ENCODE assay signal across 8 cellular contexts in the genomic region with DNA sequence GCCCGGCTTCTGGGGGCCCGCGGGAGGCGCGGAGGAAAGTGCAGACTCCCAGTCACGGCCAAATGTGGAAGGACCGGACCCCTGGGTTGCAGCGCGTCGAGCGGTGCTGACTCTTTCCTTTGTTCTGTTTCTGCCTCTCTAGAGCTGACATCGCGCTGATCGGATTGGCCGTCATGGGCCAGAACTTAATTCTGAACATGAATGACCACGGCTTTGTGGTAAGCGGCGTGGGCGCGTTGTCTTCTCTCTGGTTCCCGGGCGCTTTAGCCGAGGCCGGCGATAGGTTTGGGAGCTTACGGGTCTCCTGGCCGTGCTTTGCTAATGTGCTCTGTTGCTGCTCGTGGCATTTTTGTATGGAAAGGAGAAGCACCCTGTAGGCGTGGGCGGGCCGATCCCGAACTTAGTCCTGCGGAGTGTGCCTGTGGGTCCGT. TPM values are rescaled to one million over a fixed set of nuclear protein-coding genes. Genes with fewer than 3 reads are reported as not detected.
DNase-seq lines count a peak whose midpoint lies in the region; ATAC-seq and TF ChIP-seq lines count a peak whose summit lies in the region.

No MANE protein-coding gene starts in this region.

- POLR2A ChIA-PET in SK-N-SH (lab: Yijun Ruan, JAX) = interaction anchor here (0.6 to 1.5 kb wide), 7 partner anchors 10 to 893 kb away, joined by 3 to 9 read pairs (median 3); no protein-coding TSS in a partner anchor

- H4K20me1 ChIP-seq in SK-N-SH (ENCODE audit: insufficient read depth) (peaks cover 6% of the 10 kb centered on the region; the same call in 1 of the 2 replicates), OCI-LY1 (ENCODE audit: insufficient read depth, low read length) (no peaks in the 10 kb centered on the region)

- ATAC-seq in SK-N-SH treated with all-trans-retinoic acid at 6 μM for 48 hours (no peak; the same call in 2 of the 3 replicates), HG03565 (IDR thresholded peaks at IDR 0.05; ENCODE audit: unreplicated experiment) (no peak)

- no peak overlapping the region for H2AFZ ChIP-seq in SK-N-SH (ENCODE audit: low read depth)
- no peak overlapping the region for H2AFZ ChIP-seq in OCI-LY1 (ENCODE audit: low read length)

- H3K36me3 ChIP-seq in SK-N-SH (replicated peaks in 1 of 2; ENCODE audit: control insufficient read depth in 1 of 2, insufficient read depth in 2 of 2, low read length in 1 of 2) (peaks cover 14 to 31% of the 10 kb centered on the region in 2 experiments), OCI-LY1 (ENCODE audit: insufficient read depth, low read length) (peaks cover 29% of the 10 kb centered on the region), liver (ENCODE audit: control insufficient read depth in 4 of 4, insufficient read depth in 3 of 4, low read depth in 1 of 4, low read length in 3 of 4) (peaks cover 7 to 17% (median 16%) of the 10 kb centered on the region in 4 donors), stomach (peaks cover 20 to 35% (median 27%) of the 10 kb centered on the region in 4 donors)

- TF ChIP-seq EP300 in SK-N-SH (IDR thresholded peaks at IDR 0.05; ENCODE audit: borderline replicate concordance in 1 of 2, low read depth in 1 of 2, low read length in 1 of 2) = no peak
- no peak for TF ChIP-seq EP300 in stomach (IDR thresholded peaks at IDR 0.05)

- TF ChIP-seq POLR2A in stomach (IDR thresholded peaks at IDR 0.05) = no peak

- TF ChIP-seq CTCF in SK-N-SH (IDR thresholded peaks at IDR 0.05) (no peak), OCI-LY1 (IDR thresholded peaks at IDR 0.05; ENCODE audit: low read length) (no peak), liver (IDR thresholded peaks at IDR 0.05; ENCODE audit: low read depth, low read length, missing input control) (no peak), stomach (IDR thresholded peaks at IDR 0.05) (no peak)

- peaks cover 41% of the 10 kb centered on the region for H3K79me2 ChIP-seq in SK-N-SH (ENCODE audit: insufficient read depth)
- H3K79me2 ChIP-seq in OCI-LY1 (ENCODE audit: insufficient read depth, low read length) = no peaks in the 10 kb centered on the region

- WGBS in SK-N-SH (ENCODE audit: low lambda C conversion rate) = 1% methylated on average over 24 of the region's 34 CpGs
- WGBS in liver = 1% methylated on average over 34 of the region's 34 CpGs
- 0 to 4% (median 2%) methylated on average over 14 to 34 of the region's 34 CpGs for WGBS in stomach, 5 donors

- DNase-seq in SK-N-SH (no peak), cerebellum (ENCODE audit: low spot score) (peak; percentile 24), stomach (no peak), NCI-H1417 (lab: John Stamatoyannopoulos, UW) (no peak)

- no peaks in the 10 kb centered on the region for H3K9me2 ChIP-seq in SK-N-SH
- H3K9me2 ChIP-seq in OCI-LY1 (ENCODE audit: low read depth, low read length) = no peaks in the 10 kb centered on the region

- TF ChIP-seq RAD21 in SK-N-SH (IDR thresholded peaks at IDR 0.05; ENCODE audit: low read length) (no peak), liver (IDR thresholded peaks at IDR 0.05) (no peak)

- H3K4me1 ChIP-seq in SK-N-SH (ENCODE audit: control insufficient read depth in 1 of 2, insufficient read depth in 2 of 2, low read depth in 1 of 2, low read length in 1 of 2) (peaks cover 8 to 26% of the 10 kb centered on the region in 2 experiments; a peak in 3 of 4 replicates), OCI-LY1 (ENCODE audit: insufficient read depth, low read length, severe bottlenecking) (peaks cover 17% of the 10 kb centered on the region), liver (ENCODE audit: control insufficient read depth in 4 of 4, insufficient read depth in 4 of 4, low read length in 3 of 4) (peaks cover 3 to 26% (median 18%) of the 10 kb centered on the region in 4 donors), stomach (peaks cover 7 to 37% (median 32%) of the 10 kb centered on the region in 4 donors)

- intact Hi-C loops in stomach (cut with DNase I; ENCODE audit: low total_unique reads) = no loop called here

- peak overlapping the region; percentile 87 for H3K4me2 ChIP-seq in SK-N-SH
- peak overlapping the region; percentile 82 for H3K4me2 ChIP-seq in OCI-LY1 (ENCODE audit: low read length)

- H3F3A ChIP-seq in SK-N-SH (replicated peaks; ENCODE audit: insufficient read depth) = peaks cover 13% of the 10 kb centered on the region
- no peaks in the 10 kb centered on the region for H3F3A ChIP-seq in OCI-LY1 (ENCODE audit: insufficient read depth, low read length)

- no peaks in the 10 kb centered on the region for H3K27me3 ChIP-seq in SK-N-SH (ENCODE audit: insufficient read depth)
- H3K27me3 ChIP-seq in OCI-LY1 (ENCODE audit: insufficient read depth, low read length) = no peaks in the 10 kb centered on the region
- no peaks in the 10 kb centered on the region for H3K27me3 ChIP-seq in liver (ENCODE audit: control insufficient read depth in 4 of 4, insufficient read depth in 4 of 4, low read length in 3 of 4)
- H3K27me3 ChIP-seq in stomach = no peaks in the 10 kb centered on the region

- H3K4me3 ChIP-seq in SK-N-SH (ENCODE audit: low read depth in 2 of 2, low read length in 1 of 2) = peak overlapping the region; percentile 74 to 96
- peak overlapping the region; percentile 67 for H3K4me3 ChIP-seq in OCI-LY1 (ENCODE audit: low read depth, low read length, poor library complexity, severe bottlenecking)
- H3K4me3 ChIP-seq in liver (ENCODE audit: low read depth in 1 of 3, low read length in 3 of 3) = peak overlapping the region; percentile 84 to 87 (median 85)
- H3K4me3 ChIP-seq in stomach = peak overlapping the region; percentile 88 to 89 (median 89)

- H3K27ac ChIP-seq in SK-N-SH (ENCODE audit: low read depth in 2 of 2, low read length in 1 of 2) = peak overlapping the region; percentile 85 to 88; a peak in 3 of 4 replicates
- no peak overlapping the region for H3K27ac ChIP-seq in OCI-LY1 (ENCODE audit: low read depth, low read length, poor library complexity, severe bottlenecking)
- peak overlapping the region; percentile 77 to 82 for H3K27ac ChIP-seq in liver (ENCODE audit: low read depth in 1 of 2, low read length in 2 of 2)
- peak overlapping the region; percentile 93 to 97 (median 94) for H3K27ac ChIP-seq in stomach

- CTCF ChIA-PET in SK-N-SH (lab: Yijun Ruan, JAX) = interaction anchor here (0.7 to 4.2 kb wide), 9 partner anchors 11 to 190 kb away, joined by 3 to 18 read pairs (median 3); a partner anchor contains a TSS

- H3K9me3 ChIP-seq in SK-N-SH (no peaks in the 10 kb centered on the region), OCI-LY1 (ENCODE audit: low read length) (no peaks in the 10 kb centered on the region), liver (ENCODE audit: control insufficient read depth in 4 of 4, low read length in 3 of 4) (no peaks in the 10 kb centered on the region), stomach (no peaks in the 10 kb centered on the region)

- peak overlapping the region; percentile 91 for H3K9ac ChIP-seq in SK-N-SH
- H3K9ac ChIP-seq in OCI-LY1 (ENCODE audit: low read length) = peak overlapping the region; percentile 71
- peak overlapping the region in 1 of 2 donors; percentile 52 for H3K9ac ChIP-seq in liver (ENCODE audit: low read depth in 1 of 2, low read length in 2 of 2)

TF ChIP-seq in SK-N-SH, 30 proteins besides CTCF, POLR2A, EP300 and RAD21:
- peak; percentile 66; the same call in 1 of the 2 replicates for TF ChIP-seq MXI1 (IDR thresholded peaks at IDR 0.05; ENCODE audit: low read depth, low read length)
- TF ChIP-seq RCOR1 (IDR thresholded peaks at IDR 0.05; ENCODE audit: low read length) = no peak

TF ChIP-seq in SK-N-SH treated with all-trans-retinoic acid at 6 μM for 48 hours, 23 proteins besides CTCF, POLR2A, EP300 and RAD21 (continues in another document):
- no peak for TF ChIP-seq ZFP3 (CRISPR knock-in tag; IDR thresholded peaks at IDR 0.05)

TF ChIP-seq in liver, 16 proteins besides CTCF, POLR2A, EP300 and RAD21:
- peak; percentile 43 to 58 for TF ChIP-seq EGR1 (IDR thresholded peaks at IDR 0.05; ENCODE audit: low read depth in 2 of 2)
- no peak for TF ChIP-seq TAF1 (conservative IDR thresholded peaks at IDR 0.05)
TF ChIP-seq in liver: peak in this region for 1.

RNA-seq across cellular contexts. Expression of a gene that starts 0.6 kb away (rescaled TPM):
- 75.3 and 76.2 TPM in 2 replicates for polyA plus RNA-seq in SK-N-SH (2012; rRNA removed)
- polyA plus RNA-seq in SK-N-SH (2012; cell fraction: cytosol; rRNA removed) = 75.1 and 78.8 TPM in 2 replicates
- polyA plus RNA-seq in SK-N-SH (2012; cell fraction: nucleus; rRNA removed) = 61.0 and 72.1 TPM in 2 replicates
- 61.9 TPM for total RNA-seq in cerebellum
- total RNA-seq in liver = 10 to 100 TPM; 52.4 to 89.0 TPM
- 100 to 1,000 TPM in 1 of 2 donors, 10 to 100 TPM in 1; 45.9 to 112 TPM for polyA plus RNA-seq in liver
- total RNA-seq in stomach = 100 to 1,000 TPM in 1 of 5 donors, 10 to 100 TPM in 4; 25.4 to 227 (median 44.4) TPM
- polyA plus RNA-seq in stomach = 100 to 1,000 TPM in 1 of 3 donors, 10 to 100 TPM in 2; 69.5 to 127 (median 93.8) TPM

RNA-seq across cellular contexts. Expression of a gene that starts 30.7 kb away (rescaled TPM):
- 16.6 and 20.0 TPM in 2 replicates for polyA plus RNA-seq in SK-N-SH (2012; rRNA removed)
- 22.6 and 25.6 TPM in 2 replicates for polyA plus RNA-seq in SK-N-SH (2012; cell fraction: cytosol; rRNA removed)
- polyA plus RNA-seq in SK-N-SH (2012; cell fraction: nucleus; rRNA removed) = 9.0 and 9.1 TPM in 2 replicates
- total RNA-seq in cerebellum = 6.4 TPM
- total RNA-seq in liver = 1 to 10 TPM; 4.4 to 5.4 TPM
- polyA plus RNA-seq in liver = 1 to 10 TPM; 9.4 to 9.8 TPM
- total RNA-seq in stomach = 1 to 10 TPM in 3 of 5 donors, not detected in 2; 1.8 to 5.9 (median 2.9) TPM
- 10 to 100 TPM; 14.1 to 29.5 (median 27.1) TPM for polyA plus RNA-seq in stomach

RNA-seq across cellular contexts. Expression of a gene that starts 50.3 kb away (rescaled TPM):
- polyA plus RNA-seq in SK-N-SH (2012; rRNA removed) (0.26 and 0.29 TPM in 2 replicates), liver (under 1 TPM; 0.05 to 0.18 TPM), stomach (under 1 TPM in 1 of 3 donors, not detected in 2; 0.40 TPM)
- 0.08 and 0.17 TPM in 2 replicates for polyA plus RNA-seq in SK-N-SH (2012; cell fraction: cytosol; rRNA removed)
- 0.82 and 0.95 TPM in 2 replicates for polyA plus RNA-seq in SK-N-SH (2012; cell fraction: nucleus; rRNA removed)
- total RNA-seq in cerebellum (1.1 TPM), liver (under 1 TPM; 0.08 to 0.28 TPM), stomach (1 to 10 TPM in 3 of 5 donors, not detected in 2; 1.5 to 4.0 (median 2.0) TPM)
